12 cellular contexts compared by ENCODE assay signal in genomic region chr12:110223777-110224378, GRCh38. TPM values are rescaled to one million over a fixed set of nuclear protein-coding genes. Genes with fewer than 3 reads are reported as not detected.
A peak's percentile ranks its signal among the peaks of the same experiment; 100 is the strongest.
DNase-seq lines count a peak whose midpoint lies in the region; ATAC-seq and TF ChIP-seq lines count a peak whose summit lies in the region.
"Had no signal": no experiment of that assay in that cellular context is flagged by ENCODE, and none has a peak within 500 bp of the region (broad histone marks: within the 10 kb centered on the region; RNA-seq: fewer than 3 reads in every experiment).

No MANE protein-coding gene starts in this region.

- DNase-seq in CD14-positive monocyte (ENCODE audit: low spot score) (no peak), SK-N-SH (no peak), foreskin fibroblast (peak; percentile 39 to 70), omental fat pad (ENCODE audit: low spot score) (no peak)
- no peak for DNase-seq in activated T-cell treated with anti-CD3 and anti-CD28 coated beads, Interleukin-2, amount 50 U/mL, for 4 hours
- DNase-seq in stimulated activated CD4-positive, alpha-beta T cell treated with anti-CD3 and anti-CD28 coated beads, Interleukin-4, amount 100 ng/mL, for 4 hours: no peak
- DNase-seq: activated CD4-positive, alpha-beta T cell treated with anti-CD3 and anti-CD28 coated beads, Interleukin-2, amount 50 U/mL, for 4 hours; activated naive CD8-positive, alpha-beta T cell treated with anti-CD3 and anti-CD28 coated beads, Interleukin-2, amount 10 ng/mL, durations not matched to agents 7 days and 5 days; naive B cell; NCI-H187 treated with DMSO at 0.1 percent for 48 hours had no signal

- TF ChIP-seq EP300 in SK-N-SH (IDR thresholded peaks at IDR 0.05; ENCODE audit: borderline replicate concordance in 1 of 2, low read depth in 1 of 2, low read length in 1 of 2): no peak

- WGBS in SK-N-SH (ENCODE audit: low lambda C conversion rate): 44% methylated on average over 4 of the region's 4 CpGs

- H3K79me2 ChIP-seq in SK-N-SH (ENCODE audit: insufficient read depth): no peaks in the 10 kb centered on the region

- H3K9ac ChIP-seq in SK-N-SH: no peak overlapping the region

- no peaks in the 10 kb centered on the region for H3K27me3 ChIP-seq in SK-N-SH (ENCODE audit: insufficient read depth)

- peak overlapping the region; percentile 56; the same call in 1 of the 2 replicates for H2AFZ ChIP-seq in SK-N-SH (ENCODE audit: low read depth)

- intact Hi-C loops in CD14-positive monocyte (cut with micrococcal nuclease): loop anchor here in 1 of 2 donors (10.0 kb wide), 1 partner anchor 99 kb away; the partner anchor contains the start of gene IFT81

- H3K36me3 ChIP-seq in SK-N-SH (replicated peaks in 1 of 2; ENCODE audit: control insufficient read depth in 1 of 2, insufficient read depth in 2 of 2, low read length in 1 of 2): peaks cover 0 to 12% of the 10 kb centered on the region in 2 experiments

- H3K4me1 Mint-ChIP-seq in CD14-positive monocyte: peaks cover 27% of the 10 kb centered on the region
- H3K4me1 Mint-ChIP-seq in activated T-cell treated with anti-CD3 and anti-CD28 coated beads, Interleukin-2, amount 50 U/mL, for 4 hours (ENCODE audit: low read depth): no peaks in the 10 kb centered on the region
- H3K4me1 Mint-ChIP-seq: activated naive CD8-positive, alpha-beta T cell treated with anti-CD3 and anti-CD28 coated beads, Interleukin-2, amount 10 ng/mL, durations not matched to agents 7 days and 5 days; naive B cell had no signal

- H3K4me3 ChIP-seq in SK-N-SH (ENCODE audit: low read depth in 2 of 2, low read length in 1 of 2) (no peak overlapping the region), foreskin fibroblast (ENCODE audit: low read depth in 1 of 2, low read length in 2 of 2) (no peak overlapping the region)

- CTCF ChIA-PET in SK-N-SH (lab: Yijun Ruan, JAX): interaction anchor here (1.2 to 1.9 kb wide), 4 partner anchors 25 to 126 kb away, joined by 3 to 5 read pairs (median 4); partner anchors contain the start of gene ATP2A2

- ATAC-seq in omental fat pad (ENCODE audit: low FRiP score): peak; percentile 70
- ATAC-seq in HG02763 (IDR thresholded peaks at IDR 0.05; ENCODE audit: unreplicated experiment): no peak
- no peak for ATAC-seq in activated T-cell treated with anti-CD3 and anti-CD28 coated beads, Interleukin-2, amount 50 U/mL, for 4 hours
- no peak for ATAC-seq in HG02970 (IDR thresholded peaks at IDR 0.05; ENCODE audit: low FRiP score, unreplicated experiment)

- H3K27me3 Mint-ChIP-seq in CD14-positive monocyte (ENCODE audit: low read depth in 3 of 3): peaks cover 0 to 4% (median 3%) of the 10 kb centered on the region in 3 donors
- no peaks in the 10 kb centered on the region for H3K27me3 Mint-ChIP-seq in activated T-cell treated with anti-CD3 and anti-CD28 coated beads, Interleukin-2, amount 50 U/mL, for 4 hours (ENCODE audit: low read depth)
- H3K27me3 Mint-ChIP-seq: naive B cell had no signal

- H4K20me1 ChIP-seq in SK-N-SH (ENCODE audit: insufficient read depth): no peaks in the 10 kb centered on the region

- TF ChIP-seq RAD21 in SK-N-SH (IDR thresholded peaks at IDR 0.05; ENCODE audit: low read length): no peak

- no peaks in the 10 kb centered on the region for H3K36me3 Mint-ChIP-seq in CD14-positive monocyte
- no peaks in the 10 kb centered on the region for H3K36me3 Mint-ChIP-seq in activated T-cell treated with anti-CD3 and anti-CD28 coated beads, Interleukin-2, amount 50 U/mL, for 4 hours (ENCODE audit: insufficient read depth)
- H3K36me3 Mint-ChIP-seq: activated naive CD8-positive, alpha-beta T cell treated with anti-CD3 and anti-CD28 coated beads, Interleukin-2, amount 10 ng/mL, durations not matched to agents 7 days and 5 days; naive B cell had no signal

- H3K9me3 ChIP-seq in SK-N-SH: no peaks in the 10 kb centered on the region

- H3K9me2 ChIP-seq in SK-N-SH: no peaks in the 10 kb centered on the region

- peak overlapping the region; percentile 24 to 75; a peak in 3 of 4 replicates for H3K27ac ChIP-seq in SK-N-SH (ENCODE audit: low read depth in 2 of 2, low read length in 1 of 2)

- H3K9me3 Mint-ChIP-seq in CD14-positive monocyte: peaks cover 0 to 1% (median 0%) of the 10 kb centered on the region in 7 donors
- H3K9me3 Mint-ChIP-seq in activated T-cell treated with anti-CD3 and anti-CD28 coated beads, Interleukin-2, amount 50 U/mL, for 4 hours: no peaks in the 10 kb centered on the region
- H3K9me3 Mint-ChIP-seq: activated naive CD8-positive, alpha-beta T cell treated with anti-CD3 and anti-CD28 coated beads, Interleukin-2, amount 10 ng/mL, durations not matched to agents 7 days and 5 days; naive B cell had no signal

- H3K4me1 ChIP-seq in SK-N-SH (ENCODE audit: control insufficient read depth in 1 of 2, insufficient read depth in 2 of 2, low read depth in 1 of 2, low read length in 1 of 2): peaks cover 6 to 13% of the 10 kb centered on the region in 2 experiments

- H3K4me2 ChIP-seq in SK-N-SH: peak overlapping the region; percentile 62

- peaks cover 20% of the 10 kb centered on the region for H3F3A ChIP-seq in SK-N-SH (replicated peaks; ENCODE audit: insufficient read depth)

- POLR2A ChIA-PET in SK-N-SH (lab: Yijun Ruan, JAX): no interaction called here

- H3K27ac Mint-ChIP-seq in CD14-positive monocyte: peak overlapping the region in 6 of 7 donors; percentile 31 to 86 (median 58)
- H3K27ac Mint-ChIP-seq: activated naive CD8-positive, alpha-beta T cell treated with anti-CD3 and anti-CD28 coated beads, Interleukin-2, amount 10 ng/mL, durations not matched to agents 7 days and 5 days; naive B cell had no signal

- no peak for TF ChIP-seq CTCF in CD14-positive monocyte (IDR thresholded peaks at IDR 0.05)
- no peak for TF ChIP-seq CTCF in SK-N-SH (IDR thresholded peaks at IDR 0.05)
- no peak for TF ChIP-seq CTCF in foreskin fibroblast (IDR thresholded peaks at IDR 0.05; ENCODE audit: low read depth, low read length)
- no peak for TF ChIP-seq CTCF in omental fat pad (IDR thresholded peaks at IDR 0.05)

- H3K4me3 Mint-ChIP-seq in CD14-positive monocyte: peak overlapping the region in 1 of 2 donors; percentile 19
- H3K4me3 Mint-ChIP-seq in activated T-cell treated with anti-CD3 and anti-CD28 coated beads, Interleukin-2, amount 50 U/mL, for 4 hours: no peak overlapping the region
- H3K4me3 Mint-ChIP-seq: activated naive CD8-positive, alpha-beta T cell treated with anti-CD3 and anti-CD28 coated beads, Interleukin-2, amount 10 ng/mL, durations not matched to agents 7 days and 5 days; naive B cell had no signal

TF ChIP-seq in SK-N-SH, 30 proteins besides CTCF, POLR2A, EP300 and RAD21:
- no peak for TF ChIP-seq GABPA (IDR thresholded peaks at IDR 0.05; ENCODE audit: low read depth)
- TF ChIP-seq, protein P1, sequence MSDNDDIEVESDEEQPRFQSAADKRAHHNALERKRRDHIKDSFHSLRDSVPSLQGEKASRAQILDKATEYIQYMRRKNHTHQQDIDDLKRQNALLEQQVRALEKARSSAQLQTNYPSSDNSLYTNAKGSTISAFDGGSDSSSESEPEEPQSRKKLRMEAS (IDR thresholded peaks at IDR 0.05; ENCODE audit: low read depth): 0 out of 2 replicates have a peak, but pooled peaks have one; percentile 17
- TF ChIP-seq, protein P2, sequence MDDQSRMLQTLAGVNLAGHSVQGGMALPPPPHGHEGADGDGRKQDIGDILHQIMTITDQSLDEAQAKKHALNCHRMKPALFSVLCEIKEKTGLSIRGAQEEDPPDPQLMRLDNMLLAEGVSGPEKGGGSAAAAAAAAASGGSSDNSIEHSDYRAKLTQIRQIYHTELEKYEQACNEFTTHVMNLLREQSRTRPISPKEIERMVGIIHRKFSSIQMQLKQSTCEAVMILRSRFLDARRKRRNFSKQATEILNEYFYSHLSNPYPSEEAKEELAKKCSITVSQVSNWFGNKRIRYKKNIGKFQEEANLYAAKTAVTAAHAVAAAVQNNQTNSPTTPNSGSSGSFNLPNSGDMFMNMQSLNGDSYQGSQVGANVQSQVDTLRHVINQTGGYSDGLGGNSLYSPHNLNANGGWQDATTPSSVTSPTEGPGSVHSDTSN (IDR thresholded peaks at IDR 0.05): peak; percentile 42

RNA-seq across cellular contexts. Expression of gene ATP2A2, which starts 57.2 kb away (rescaled TPM):
- polyA plus RNA-seq in CD14-positive monocyte (1 to 10 TPM; 4.5 to 6.9 TPM), SK-N-SH (2012; rRNA removed) (83.9 and 120 TPM in 2 replicates)
- polyA plus RNA-seq in SK-N-SH (2012; cell fraction: cytosol; rRNA removed): 87.4 and 103 TPM in 2 replicates
- polyA plus RNA-seq in SK-N-SH (2012; cell fraction: nucleus; rRNA removed): 150 and 219 TPM in 2 replicates
- 100 to 1,000 TPM; 116 to 238 (median 132) TPM for total RNA-seq in omental fat pad
- 100 to 1,000 TPM; 240 to 245 (median 241) TPM for total RNA-seq in activated T-cell treated with anti-CD3 and anti-CD28 coated beads, Interleukin-2, amount 50 U/mL, for 4 hours

Comparison
In these comparisons a context has a peak if more than half of its experiments do, and no peak if none do; other contexts are left out.
1. DNase-seq: peak in foreskin fibroblast (2 of 2); none in CD14-positive monocyte (single experiment), SK-N-SH (single experiment), omental fat pad (single experiment), activated T-cell treated with anti-CD3 and anti-CD28 coated beads, Interleukin-2, amount 50 U/mL, for 4 hours (single experiment) and stimulated activated CD4-positive, alpha-beta T cell treated with anti-CD3 and anti-CD28 coated beads, Interleukin-4, amount 100 ng/mL, for 4 hours (0 of 2).